8 cellular contexts compared by ENCODE assay signal in genomic region chr1:85580046-85580411, GRCh38. TPM values are rescaled to one million over a fixed set of nuclear protein-coding genes. Genes with fewer than 3 reads are reported as not detected.
DNase-seq lines count a peak whose midpoint lies in the region; ATAC-seq, FAIRE-seq and TF ChIP-seq lines count a peak whose summit lies in the region.

No MANE protein-coding gene starts in this region.

- peak overlapping the region; percentile 3 for H3K4me3 Mint-ChIP-seq in activated T-cell treated with anti-CD3 and anti-CD28 coated beads, Interleukin-2, amount 50 U/mL, for 4 hours
- peak overlapping the region in 1 of 5 donors; percentile 10 for H3K4me3 Mint-ChIP-seq in immature natural killer cell

- 2 to 6% (median 4%) methylated on average over 11 of the region's 11 CpGs for WGBS in adipose tissue, 3 donors

- H3K9me3 Mint-ChIP-seq in activated T-cell treated with anti-CD3 and anti-CD28 coated beads, Interleukin-2, amount 50 U/mL, for 4 hours: no peaks in the 10 kb centered on the region
- H3K9me3 Mint-ChIP-seq in immature natural killer cell: peaks cover 0 to 2% (median 0%) of the 10 kb centered on the region in 6 donors

- no peaks in the 10 kb centered on the region for H3K36me3 Mint-ChIP-seq in activated T-cell treated with anti-CD3 and anti-CD28 coated beads, Interleukin-2, amount 50 U/mL, for 4 hours (ENCODE audit: insufficient read depth)
- no peaks in the 10 kb centered on the region for H3K36me3 Mint-ChIP-seq in immature natural killer cell

- peak overlapping the region; percentile 64 for H2AFZ ChIP-seq in keratinocyte (ENCODE audit: control insufficient read depth, low read length)

- H3K36me3 ChIP-seq in keratinocyte (ENCODE audit: control insufficient read depth in 2 of 2, extremely low read depth in 1 of 2, insufficient read depth in 2 of 2, low read length in 2 of 2): peaks cover 7 to 21% of the 10 kb centered on the region in 2 experiments
- H3K36me3 ChIP-seq in thoracic aorta: peaks cover 15% of the 10 kb centered on the region

- peaks cover 35% of the 10 kb centered on the region for H3K4me1 Mint-ChIP-seq in activated T-cell treated with anti-CD3 and anti-CD28 coated beads, Interleukin-2, amount 50 U/mL, for 4 hours (ENCODE audit: low read depth)
- H3K4me1 Mint-ChIP-seq in immature natural killer cell: peaks cover 18 to 23% of the 10 kb centered on the region in 2 donors

- peak overlapping the region; percentile 94 for H3K4me2 ChIP-seq in keratinocyte (ENCODE audit: control insufficient read depth, extremely low read depth, insufficient read depth, low read depth, low read length)

- dilution Hi-C loops in keratinocyte (cut with MboI; ENCODE audit: extremely low pct_ligation_motif_present, low sequenced_read_pairs): no loop called here

- TF ChIP-seq CTCF in keratinocyte (optimal IDR thresholded peaks at IDR 0.05 in 1 of 3, IDR thresholded peaks at IDR 0.05 in 1 of 3, conservative IDR thresholded peaks at IDR 0.05 in 1 of 3; ENCODE audit: extremely low read depth in 1 of 3, insufficient read depth in 2 of 3, low read length in 3 of 3) (no peak), thoracic aorta (IDR thresholded peaks at IDR 0.05) (no peak)

- no peaks in the 10 kb centered on the region for H3K9me1 ChIP-seq in keratinocyte (ENCODE audit: control insufficient read depth, extremely low read depth, insufficient read depth, low read length)

- peaks cover 17% of the 10 kb centered on the region for H4K20me1 ChIP-seq in keratinocyte (ENCODE audit: control insufficient read depth, extremely low read depth, insufficient read depth, low read length)

- H3K4me3 ChIP-seq in keratinocyte (ENCODE audit: control insufficient read depth in 2 of 3, extremely low read depth in 1 of 3, insufficient read depth in 2 of 3, low read depth in 1 of 3, low read length in 3 of 3): peak overlapping the region; percentile 80 to 95 (median 93)
- peak overlapping the region; percentile 75 for H3K4me3 ChIP-seq in thoracic aorta

- no peak overlapping the region for H3K27ac Mint-ChIP-seq in immature natural killer cell

- ATAC-seq in activated T-cell treated with anti-CD3 and anti-CD28 coated beads, Interleukin-2, amount 50 U/mL, for 4 hours: no peak
- ATAC-seq in thoracic aorta (ENCODE audit: insufficient number of reproducible peaks, low FRiP score, low read depth): no peak
- ATAC-seq in HG03432 (IDR thresholded peaks at IDR 0.05; ENCODE audit: unreplicated experiment): no peak

- peaks cover 23% of the 10 kb centered on the region for H3K79me2 ChIP-seq in keratinocyte (ENCODE audit: control insufficient read depth, insufficient read depth, low read length)

- no peak for DNase-seq in activated T-cell treated with anti-CD3 and anti-CD28 coated beads, Interleukin-2, amount 50 U/mL, for 4 hours
- DNase-seq in activated T-cell treated with anti-CD3 and anti-CD28 coated beads, Interleukin-2, amount 50 U/mL, for 1 hour: no peak
- DNase-seq in keratinocyte (ENCODE audit: low read depth, low spot score): no peak
- DNase-seq in thoracic aorta (ENCODE audit: low spot score): no peak
- no peak for DNase-seq in COR-L47 (lab: John Stamatoyannopoulos, UW)
- DNase-seq in immature natural killer cell: no peak

- H3K27me3 ChIP-seq in keratinocyte (ENCODE audit: control insufficient read depth, extremely low read depth, insufficient read depth, low read length): no peaks in the 10 kb centered on the region
- no peaks in the 10 kb centered on the region for H3K27me3 ChIP-seq in thoracic aorta (replicated peaks; ENCODE audit: insufficient read depth)

- FAIRE-seq in keratinocyte (lab: Jason Lieb, UNC): peak; percentile 83

- H3K9me3 ChIP-seq in keratinocyte (ENCODE audit: control insufficient read depth, low read depth, low read length): no peaks in the 10 kb centered on the region
- H3K9me3 ChIP-seq in thoracic aorta: no peaks in the 10 kb centered on the region

- H3K27ac ChIP-seq in adipose tissue (ENCODE audit: low read depth, low read length): peak overlapping the region; percentile 10
- H3K27ac ChIP-seq in keratinocyte (ENCODE audit: control insufficient read depth, insufficient read depth, low read length): peak overlapping the region; percentile 90
- H3K27ac ChIP-seq in thoracic aorta: peak overlapping the region; percentile 96 to 99

- H3K27me3 Mint-ChIP-seq in activated T-cell treated with anti-CD3 and anti-CD28 coated beads, Interleukin-2, amount 50 U/mL, for 4 hours (ENCODE audit: low read depth): peaks cover 71% of the 10 kb centered on the region
- peaks cover 21 to 34% (median 25%) of the 10 kb centered on the region in 3 donors for H3K27me3 Mint-ChIP-seq in immature natural killer cell (ENCODE audit: low read depth in 3 of 3)

- H3K4me1 ChIP-seq in keratinocyte (ENCODE audit: control insufficient read depth, extremely low read depth, insufficient read depth, low read length) (peaks cover 50% of the 10 kb centered on the region), thoracic aorta (ENCODE audit: control insufficient read depth in 1 of 2, low read depth in 2 of 2) (peaks cover 5 to 17% of the 10 kb centered on the region in 2 donors)

- peak overlapping the region; percentile 93 for H3K9ac ChIP-seq in keratinocyte (ENCODE audit: control insufficient read depth, extremely low read depth, insufficient read depth, low read length)

RNA-seq across cellular contexts. Expression of gene CCN1, which starts 0.5 kb away (rescaled TPM):
- total RNA-seq in activated T-cell treated with anti-CD3 and anti-CD28 coated beads, Interleukin-2, amount 50 U/mL, for 4 hours: under 1 TPM; 0.43 to 0.65 (median 0.61) TPM
- polyA plus RNA-seq in adipose tissue (1,000 to 10,000 TPM in 1 of 3 donors, 100 to 1,000 TPM in 1, 10 to 100 TPM in 1; 64.6 to 1,017 (median 195) TPM), keratinocyte (77.2 to 238 TPM (median 95.2 TPM) in 3 replicates), immature natural killer cell (not detected)
- polyA plus RNA-seq in keratinocyte (2011; ENCODE audit: low read depth): 58.9 TPM
- polyA plus RNA-seq in keratinocyte (2011; cell fraction: cytosol; rRNA removed): 74.0 and 77.9 TPM in 2 replicates
- 520 and 553 TPM in 2 replicates for polyA plus RNA-seq in keratinocyte (2011; cell fraction: nucleus; rRNA removed)
- 186 and 227 TPM in 2 replicates for polyA plus RNA-seq in keratinocyte (2012; ENCODE audit: low replicate concordance)
- polyA minus RNA-seq in keratinocyte: 54.3 to 160 TPM (median 85.0 TPM) in 3 replicates
- 143 TPM for polyA minus RNA-seq in keratinocyte (2011; cell fraction: cytosol; rRNA and poly(A)+ RNA removed)
- polyA minus RNA-seq in keratinocyte (2011; cell fraction: nucleus; rRNA and poly(A)+ RNA removed): 180 and 278 TPM in 2 replicates
- 100 to 1,000 TPM; 107 to 413 TPM for total RNA-seq in thoracic aorta

Comparison
In these comparisons a context has a peak if more than half of its experiments do, and no peak if none do; other contexts are left out.
1. H3K27ac ChIP-seq: peak in every context shown above with its lines; median percentile 98 in thoracic aorta; 90 in keratinocyte; 10 in adipose tissue.
2. RNA of gene CCN1, which starts 0.5 kb away (polyA plus RNA-seq): 64.6 to 1,017 TPM in adipose tissue and 58.9 to 553 TPM in keratinocyte; not detected in immature natural killer cell; every median in the first group is over 10 times any median in the second.